In genomic region chr11:104609297-104609696, GRCh38 we compare ENCODE assay signal across 8 cellular contexts.
DNase-seq lines count a peak whose midpoint lies in the region; ATAC-seq and TF ChIP-seq lines count a peak whose summit lies in the region.

No MANE protein-coding gene starts in this region.

- no peak overlapping the region for H3K9ac ChIP-seq in neuronal stem cell (ENCODE audit: low read depth, low read length, poor library complexity)

- H3K4me1 ChIP-seq in neuronal stem cell (ENCODE audit: control insufficient read depth in 2 of 2, insufficient read depth in 1 of 2, low read depth in 1 of 2, low read length in 2 of 2): peaks cover 0 to 2% of the 10 kb centered on the region in 2 donors

- H3K18ac ChIP-seq in neuronal stem cell (ENCODE audit: low read length): no peak overlapping the region

- no peak overlapping the region for H3K23ac ChIP-seq in neuronal stem cell (ENCODE audit: low read depth, low read length, poor library complexity)

- no peaks in the 10 kb centered on the region for H3K27me3 ChIP-seq in BJ (ENCODE audit: control insufficient read depth, insufficient read depth, low read length)
- H3K27me3 ChIP-seq in neuronal stem cell (ENCODE audit: control insufficient read depth in 3 of 3, insufficient read depth in 3 of 3, low read depth in 1 of 3, low read length in 3 of 3): no peaks in the 10 kb centered on the region

- ATAC-seq in GM18873 (IDR thresholded peaks at IDR 0.05; ENCODE audit: low FRiP score, unreplicated experiment) (peak; percentile 90), HG03066 (IDR thresholded peaks at IDR 0.05; ENCODE audit: low read depth, unreplicated experiment) (peak; percentile 75)

- DNase-seq in BJ (ENCODE audit: low read depth): no peak
- peak; percentile 62 for DNase-seq in NCI-H748 (lab: John Stamatoyannopoulos, UW; ENCODE audit: unreplicated experiment)
- DNase-seq in activated T-cell treated with anti-CD3 and anti-CD28 coated beads, Interleukin-2, amount 50 U/mL, for 1 hour: peak; percentile 23
- DNase-seq in fibroblast of the aortic adventitia (ENCODE audit: low read depth): peak; percentile 71
- DNase-seq in neuronal stem cell (ENCODE audit: low spot score): peak; percentile 15
- no peak for DNase-seq in NCI-H2196 (lab: John Stamatoyannopoulos, UW; ENCODE audit: unreplicated experiment)

- H2AFZ ChIP-seq in neuronal stem cell (ENCODE audit: low read length): peak overlapping the region; percentile 46

- no peaks in the 10 kb centered on the region for H3K79me1 ChIP-seq in neuronal stem cell (ENCODE audit: low read depth, low read length)

- no peak overlapping the region for H3K4me3 ChIP-seq in BJ (ENCODE audit: low read depth, low read length)
- H3K4me3 ChIP-seq in fibroblast of the aortic adventitia (ENCODE audit: low read depth, low read length): no peak overlapping the region
- H3K4me3 ChIP-seq in neuronal stem cell (ENCODE audit: low read length in 2 of 2): no peak overlapping the region

- H3K14ac ChIP-seq in neuronal stem cell (ENCODE audit: low read length): no peak overlapping the region

- H3K4ac ChIP-seq in neuronal stem cell (ENCODE audit: low read length): no peak overlapping the region

- no peak overlapping the region for H2AK5ac ChIP-seq in neuronal stem cell (ENCODE audit: low read depth, low read length)

- H2BK12ac ChIP-seq in neuronal stem cell (ENCODE audit: low read length): no peak overlapping the region

- WGBS in neuronal stem cell (ENCODE audit: extremely low coverage in 2 of 2, insufficient read length in 2 of 2, insufficient replicate concordance in 1 of 2), 2 donors: no CpG with 5 or more reads among the region's 1 CpG

- no peak overlapping the region for H2BK15ac ChIP-seq in neuronal stem cell (ENCODE audit: low read length)

- no peak overlapping the region for H4K8ac ChIP-seq in neuronal stem cell (ENCODE audit: low read depth, low read length)

- TF ChIP-seq CTCF in BJ (IDR thresholded peaks at IDR 0.05; ENCODE audit: insufficient read depth, low read depth, low read length) (peak; percentile 77), fibroblast of the aortic adventitia (IDR thresholded peaks at IDR 0.05; ENCODE audit: insufficient read depth, low read length) (peak; percentile 86)

- H2BK120ac ChIP-seq in neuronal stem cell (ENCODE audit: low read depth, low read length): no peak overlapping the region

- no peak overlapping the region for H4K91ac ChIP-seq in neuronal stem cell (ENCODE audit: low read depth, low read length, poor library complexity)

- H3K9me3 ChIP-seq in neuronal stem cell (replicated peaks in 1 of 2; ENCODE audit: control insufficient read depth in 2 of 2, insufficient read depth in 1 of 2, low read depth in 1 of 2, low read length in 2 of 2): no peaks in the 10 kb centered on the region

- H3K4me2 ChIP-seq in neuronal stem cell (ENCODE audit: insufficient read depth, low read length, poor library complexity, severe bottlenecking): no peak overlapping the region

- H2BK5ac ChIP-seq in neuronal stem cell (ENCODE audit: low read length): no peak overlapping the region

- H3K36me3 ChIP-seq in BJ (ENCODE audit: control insufficient read depth, insufficient read depth, low read length) (no peaks in the 10 kb centered on the region), neuronal stem cell (replicated peaks in 1 of 2; ENCODE audit: control insufficient read depth in 2 of 2, insufficient read depth in 2 of 2, low read length in 2 of 2) (no peaks in the 10 kb centered on the region)

- CTCF ChIA-PET in BJ (lab: Yijun Ruan, JAX): interaction anchor here (0.6 to 1.0 kb wide), 4 partner anchors 9 to 1254 kb away, joined by 3 to 8 read pairs (median 4); no protein-coding TSS in a partner anchor

- no peak overlapping the region for H3K27ac ChIP-seq in neuronal stem cell (replicated peaks; ENCODE audit: low read length)

- POLR2A ChIA-PET in BJ (lab: Charles Lee): no interaction called here

Comparison
In these comparisons a context has a peak if more than half of its experiments do, and no peak if none do; other contexts are left out.
1. DNase-seq: peak in NCI-H748 (single experiment), activated T-cell treated with anti-CD3 and anti-CD28 coated beads, Interleukin-2, amount 50 U/mL, for 1 hour (single experiment), fibroblast of the aortic adventitia (single experiment) and neuronal stem cell (single experiment); none in BJ (single experiment) and NCI-H2196 (single experiment).